Comparison of ENCODE assay signal across 19 cellular contexts in the genomic region with DNA sequence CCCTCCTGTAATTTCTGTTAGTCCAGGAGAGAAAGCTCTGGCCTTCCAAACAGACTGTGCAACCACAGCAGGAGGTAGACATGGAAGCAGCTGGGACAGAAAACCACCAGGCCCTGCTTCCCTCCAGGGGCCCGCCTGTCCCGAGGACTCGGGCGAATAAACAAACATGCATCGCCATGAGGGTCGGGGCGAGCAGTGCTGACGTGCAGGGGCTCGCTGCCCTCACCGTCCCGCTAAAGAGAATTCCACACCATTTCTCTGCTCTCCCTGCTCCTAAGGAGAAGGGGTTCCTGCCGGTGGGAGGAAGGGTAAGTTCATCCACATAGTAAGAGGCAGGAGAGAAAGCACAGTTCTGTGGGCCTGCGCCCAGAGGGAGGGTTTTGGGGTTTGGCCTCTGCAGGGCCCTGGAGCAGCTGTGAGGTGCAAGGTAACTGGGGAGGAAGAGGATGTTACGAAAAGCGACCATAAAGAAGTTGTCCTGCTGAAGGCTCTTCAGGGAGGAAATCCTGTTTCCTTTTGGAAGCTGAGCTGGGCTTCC. TPM values are rescaled to one million over a fixed set of nuclear protein-coding genes. Genes with fewer than 3 reads are reported as not detected.
DNase-seq lines count a peak whose midpoint lies in the region; TF ChIP-seq lines count a peak whose summit lies in the region.
"Had no signal": no experiment of that assay in that cellular context is flagged by ENCODE, and none has a peak within 500 bp of the region (broad histone marks: within the 10 kb centered on the region; RNA-seq: fewer than 3 reads in every experiment).

No MANE protein-coding gene starts in this region.

- H3K9me3 Mint-ChIP-seq in H9, result no peaks in the 10 kb centered on the region; a peak in 1 of 5 replicates
- no peaks in the 10 kb centered on the region for H3K9me3 Mint-ChIP-seq in mesothelial cell of epicardium
- no peaks in the 10 kb centered on the region for H3K9me3 Mint-ChIP-seq in MCF 10A (ENCODE audit: unreplicated experiment)
- H3K9me3 Mint-ChIP-seq: activated naive CD8-positive, alpha-beta T cell treated with anti-CD3 and anti-CD28 coated beads, Interleukin-2, amount 50 U/mL, for 24 hours had no signal

- peaks cover 1% of the 10 kb centered on the region for H3K27me3 Mint-ChIP-seq in H9 (ENCODE audit: low read depth)
- peaks cover 29% of the 10 kb centered on the region for H3K27me3 Mint-ChIP-seq in mesothelial cell of epicardium (ENCODE audit: low read depth)
- peaks cover 10% of the 10 kb centered on the region for H3K27me3 Mint-ChIP-seq in MCF 10A (ENCODE audit: insufficient read depth, unreplicated experiment)

- in situ Hi-C loops in transverse colon (cut with MboI; ENCODE audit: low pct_ligation_motif_present in 1 of 4, low pct_unique_long_range_greater_than_20kb in 1 of 4, low sequenced_read_pairs in 3 of 4), result no loop called here

- no peak overlapping the region for H3K56ac ChIP-seq in H9 (ENCODE audit: insufficient read length, low read depth, low read length)

- no peak overlapping the region for H2BK120ac ChIP-seq in H9 (ENCODE audit: low read depth, low read length, poor library complexity, severe bottlenecking)

- no peak overlapping the region for H4K91ac ChIP-seq in H9 (ENCODE audit: insufficient read length, low read depth, low read length)

- no peaks in the 10 kb centered on the region for H3K9me3 ChIP-seq in H9 (ENCODE audit: control insufficient read depth, low read depth, low read length)
- no peaks in the 10 kb centered on the region for H3K9me3 ChIP-seq in liver (ENCODE audit: control insufficient read depth in 4 of 4, low read length in 3 of 4)
- H3K9me3 ChIP-seq in transverse colon, result no peaks in the 10 kb centered on the region
- H3K9me3 ChIP-seq: colonic mucosa, thoracic aorta had no signal

- H3K27me3 ChIP-seq in H9 (ENCODE audit: insufficient read depth, low read length) (no peaks in the 10 kb centered on the region), liver (ENCODE audit: control insufficient read depth in 4 of 4, insufficient read depth in 4 of 4, low read length in 3 of 4) (no peaks in the 10 kb centered on the region), transverse colon (peaks cover 4% of the 10 kb centered on the region)
- H3K27me3 ChIP-seq: colonic mucosa had no signal

- no peak for TF ChIP-seq EP300 in transverse colon (IDR thresholded peaks at IDR 0.05; ENCODE audit: low read depth)

- H3K4me1 Mint-ChIP-seq in H9 (peaks cover 13 to 18% of the 10 kb centered on the region in 2 experiments), mesothelial cell of epicardium (no peaks in the 10 kb centered on the region), MCF 10A (ENCODE audit: insufficient read depth, unreplicated experiment) (no peaks in the 10 kb centered on the region)
- H3K4me1 Mint-ChIP-seq: activated naive CD8-positive, alpha-beta T cell treated with anti-CD3 and anti-CD28 coated beads, Interleukin-2, amount 50 U/mL, for 24 hours had no signal

- H3K79me2 ChIP-seq in H9 (ENCODE audit: insufficient read depth, low read length), result no peaks in the 10 kb centered on the region

- H3K18ac ChIP-seq in H9 (ENCODE audit: insufficient read length, low read depth, low read length), result no peak overlapping the region

- H3K14ac ChIP-seq in H9 (ENCODE audit: insufficient read depth, low read length), result no peak overlapping the region

- POLR2A ChIA-PET in MCF 10A (lab: Yijun Ruan, JAX), result interaction anchor here (1.1 kb wide), 1 partner anchor 72 kb away, joined by 4 read pairs; no protein-coding TSS in a partner anchor

- H2BK12ac ChIP-seq in H9 (ENCODE audit: insufficient read length, low read depth, low read length), result no peak overlapping the region

- H2AFZ ChIP-seq in H9 (ENCODE audit: low read length), result no peak overlapping the region

- no peak overlapping the region for H2AK5ac ChIP-seq in H9 (ENCODE audit: insufficient read length, low read length)

- no peak for TF ChIP-seq RAD21 in liver (IDR thresholded peaks at IDR 0.05)

- no peak overlapping the region for H2BK20ac ChIP-seq in H9 (ENCODE audit: low read depth, low read length, poor library complexity, severe bottlenecking)

- H3K4me2 ChIP-seq in H9 (ENCODE audit: insufficient read depth, insufficient read length, low read length), result no peak overlapping the region

- H3K23ac ChIP-seq in H9 (ENCODE audit: insufficient read length, low read depth, low read length), result no peak overlapping the region

- intact Hi-C loops in MCF 10A (cut with micrococcal nuclease), result no loop called here
- intact Hi-C loops in transverse colon (cut with DNase I; ENCODE audit: low total_unique reads), result no loop called here

- TF ChIP-seq POLR2A in transverse colon (IDR thresholded peaks at IDR 0.05), result no peak

- BruUV-seq in MCF 10A (replicated peaks; lab: Mats Ljungman, UMichigan), result no TSS peak

- H3K9ac ChIP-seq in H9 (ENCODE audit: extremely low read depth, insufficient read length, low read length) (no peak overlapping the region), liver (ENCODE audit: low read depth in 1 of 2, low read length in 2 of 2) (no peak overlapping the region)

- WGBS in H9 (ENCODE audit: extremely low coverage, insufficient read length, low lambda C conversion rate), result no CpG with 5 or more reads among the region's 15 CpGs
- WGBS in liver, result 62% methylated on average over 15 of the region's 15 CpGs
- 49 to 64% methylated on average over 8 to 15 of the region's 15 CpGs for WGBS in transverse colon (ENCODE audit: low coverage in 1 of 2), 2 donors

- no peak overlapping the region for H4K8ac ChIP-seq in H9 (replicated peaks; ENCODE audit: insufficient read length, low read depth, low read length)

- no peak overlapping the region for H3K4ac ChIP-seq in H9 (ENCODE audit: low read depth, low read length)

- no peak overlapping the region for H4K5ac ChIP-seq in H9 (ENCODE audit: insufficient read length, low read depth, low read length)

- no peak overlapping the region for H2BK15ac ChIP-seq in H9 (ENCODE audit: low read depth, low read length)

- no peak for DNase-seq in H9
- peak; percentile 13 for DNase-seq in SW480 (ENCODE audit: low spot score)
- DNase-seq in smooth muscle cell of the brain vasculature (ENCODE audit: low read depth, low spot score), result peak; percentile 17
- no peak for DNase-seq in occipital lobe (lab: John Stamatoyannopoulos, UW)
- DNase-seq in mesothelial cell of epicardium (ENCODE audit: low spot score in 2 of 2, unreplicated experiment in 2 of 2), result no peak
- DNase-seq in MCF 10A (ENCODE audit: unreplicated experiment), result no peak
- DNase-seq in transverse colon, result no peak
- DNase-seq: activated CD4-positive, alpha-beta T cell treated with anti-CD3 and anti-CD28 coated beads, Interleukin-2, amount 50 U/mL, for 48 hours; activated CD4-positive, CD25-positive, alpha-beta regulatory T cell; activated naive CD8-positive, alpha-beta T cell treated with anti-CD3 and anti-CD28 coated beads, Interleukin-2, amount 50 U/mL, for 24 hours; CD4-positive, alpha-beta memory T cell; DMS53; naive thymus-derived CD4-positive, alpha-beta T cell; NCI-H524; RPMI8226 had no signal

- H3K79me1 ChIP-seq in H9 (ENCODE audit: insufficient read depth, low read depth, low read length, poor library complexity, severe bottlenecking), result no peaks in the 10 kb centered on the region

- no peak overlapping the region for H3K4me3 Mint-ChIP-seq in H9
- no peak overlapping the region for H3K4me3 Mint-ChIP-seq in mesothelial cell of epicardium
- H3K4me3 Mint-ChIP-seq in MCF 10A (ENCODE audit: unreplicated experiment), result no peak overlapping the region
- H3K4me3 Mint-ChIP-seq: activated naive CD8-positive, alpha-beta T cell treated with anti-CD3 and anti-CD28 coated beads, Interleukin-2, amount 50 U/mL, for 24 hours; brain; CD4-positive, alpha-beta memory T cell; naive thymus-derived CD4-positive, alpha-beta T cell had no signal

- CTCF ChIA-PET in MCF 10A (lab: Yijun Ruan, JAX), result interaction anchor here (0.6 to 20.3 kb wide), 4 partner anchors 15 to 297 kb away, joined by 3 to 522 read pairs (median 3); no protein-coding TSS in a partner anchor

- H3K27ac Mint-ChIP-seq in H9 (peak overlapping the region in 2 of 3 experiments; percentile 34 to 84; a peak in 2 of 7 replicates), mesothelial cell of epicardium (no peak overlapping the region), MCF 10A (ENCODE audit: low read depth, unreplicated experiment) (no peak overlapping the region)
- H3K27ac Mint-ChIP-seq: activated naive CD8-positive, alpha-beta T cell treated with anti-CD3 and anti-CD28 coated beads, Interleukin-2, amount 50 U/mL, for 24 hours; CD4-positive, alpha-beta memory T cell; naive thymus-derived CD4-positive, alpha-beta T cell had no signal

- peaks cover 0 to 5% (median 3%) of the 10 kb centered on the region in 3 experiments; a peak in 4 of 7 replicates for H3K36me3 Mint-ChIP-seq in H9 (ENCODE audit: insufficient read depth in 1 of 3, low read depth in 3 of 3)
- H3K36me3 Mint-ChIP-seq in mesothelial cell of epicardium, result no peaks in the 10 kb centered on the region
- peaks cover 4% of the 10 kb centered on the region for H3K36me3 Mint-ChIP-seq in MCF 10A (ENCODE audit: insufficient read depth, unreplicated experiment)
- H3K36me3 Mint-ChIP-seq: CD4-positive, alpha-beta memory T cell had no signal

- H3T11ph ChIP-seq in H9 (ENCODE audit: low read length), result no peak overlapping the region

- H4K20me1 ChIP-seq in H9 (ENCODE audit: control insufficient read depth, insufficient read depth, insufficient read length), result no peaks in the 10 kb centered on the region

- H3K27ac ChIP-seq in H9 (ENCODE audit: insufficient read length, low read depth, low read length) (no peak overlapping the region), liver (ENCODE audit: low read depth in 1 of 2, low read length in 2 of 2) (peak overlapping the region in 1 of 2 donors; percentile 30), transverse colon (no peak overlapping the region)
- H3K27ac ChIP-seq: colonic mucosa, thoracic aorta had no signal

- no peak overlapping the region for H2BK5ac ChIP-seq in H9 (ENCODE audit: insufficient read length, low read length)

- no peaks in the 10 kb centered on the region for H3K23me2 ChIP-seq in H9 (ENCODE audit: insufficient read length, low read depth, low read length, poor library complexity, severe bottlenecking)

- H3K4me1 ChIP-seq in H9 (ENCODE audit: insufficient read depth, low read length) (no peaks in the 10 kb centered on the region), liver (ENCODE audit: control insufficient read depth in 4 of 4, insufficient read depth in 4 of 4, low read length in 3 of 4) (no peaks in the 10 kb centered on the region), transverse colon (peaks cover 0 to 8% (median 1%) of the 10 kb centered on the region in 4 donors)
- H3K4me1 ChIP-seq: colonic mucosa had no signal

- H3K36me3 ChIP-seq in liver (ENCODE audit: control insufficient read depth in 4 of 4, insufficient read depth in 3 of 4, low read depth in 1 of 4, low read length in 3 of 4) (no peaks in the 10 kb centered on the region), transverse colon (no peaks in the 10 kb centered on the region)
- H3K36me3 ChIP-seq: colonic mucosa, thoracic aorta had no signal

- TF ChIP-seq CTCF in H9 (conservative IDR thresholded peaks at IDR 0.05) (no peak), liver (IDR thresholded peaks at IDR 0.05; ENCODE audit: low read depth, low read length, missing input control) (no peak), mesothelial cell of epicardium (IDR thresholded peaks at IDR 0.05; ENCODE audit: unreplicated experiment) (no peak), MCF 10A (IDR thresholded peaks at IDR 0.05; ENCODE audit: unreplicated experiment) (no peak), transverse colon (IDR thresholded peaks at IDR 0.05) (no peak)

- H3K4me3 ChIP-seq in liver (ENCODE audit: low read depth in 1 of 3, low read length in 3 of 3), result no peak overlapping the region
- no peak overlapping the region for H3K4me3 ChIP-seq in transverse colon
- H3K4me3 ChIP-seq: colonic mucosa, thoracic aorta had no signal

RNA-seq across cellular contexts. Expression of gene WFS1, which starts 54.9 kb away (rescaled TPM):
- total RNA-seq in H9 (2021) (17.5 and 18.9 TPM in 2 replicates), liver (10 to 100 TPM; 12.8 to 13.2 TPM), occipital lobe (5.1 TPM), mesothelial cell of epicardium (31.5 to 35.5 TPM (median 34.2 TPM) in 3 replicates), MCF 10A (2022) (41.7 and 62.4 TPM in 2 replicates), transverse colon (10 to 100 TPM; 11.5 to 23.5 (median 20.8) TPM)
- polyA plus RNA-seq in liver, result 10 to 100 TPM in 1 of 2 donors, 1 to 10 TPM in 1; 6.0 to 23.9 TPM

Comparison
In these comparisons a context has a peak if more than half of its experiments do, and no peak if none do; other contexts are left out.
1. DNase-seq: peak in SW480 (single experiment) and smooth muscle cell of the brain vasculature (single experiment); none in H9 (single experiment), occipital lobe (single experiment), mesothelial cell of epicardium (0 of 2), MCF 10A (single experiment) and transverse colon (single experiment).
2. H3K27ac Mint-ChIP-seq: peak in H9 (2 of 3); none in mesothelial cell of epicardium (single experiment) and MCF 10A (single experiment).